22 cellular contexts compared by ENCODE assay signal in the genomic region with DNA sequence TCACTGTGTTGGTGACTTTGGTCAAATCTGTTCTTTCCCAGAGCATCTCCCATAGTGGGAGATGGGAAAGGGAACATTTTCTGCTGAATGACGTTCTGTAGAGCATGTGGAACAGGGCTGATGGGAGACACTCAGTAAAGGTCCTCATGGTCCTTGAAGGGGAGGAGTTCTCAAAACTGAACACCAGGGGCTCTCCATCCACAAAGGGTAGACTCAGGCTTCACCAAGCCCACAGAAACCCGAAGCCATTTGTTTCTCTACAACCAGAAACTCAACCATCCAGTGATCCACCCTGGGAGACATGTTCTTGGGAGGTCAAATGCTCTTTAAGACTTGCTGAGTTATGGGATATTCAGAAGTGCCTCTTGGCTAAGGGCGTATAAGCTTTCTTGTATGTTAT.
A peak's percentile ranks its signal among the peaks of the same experiment; 100 is the strongest.
DNase-seq lines count a peak whose midpoint lies in the region; ATAC-seq and TF ChIP-seq lines count a peak whose summit lies in the region.
"Had no signal": no experiment of that assay in that cellular context is flagged by ENCODE, and none has a peak within 500 bp of the region (broad histone marks: within the 10 kb centered on the region; RNA-seq: fewer than 3 reads in every experiment).

No MANE protein-coding gene starts in this region.

- H3K9ac ChIP-seq in KMS-11 (no peak overlapping the region), OCI-LY3 (ENCODE audit: low read length) (no peak overlapping the region)
- H3K9ac ChIP-seq: GM23248, SK-N-SH had no signal

- no peak for DNase-seq in activated CD8-positive, alpha-beta memory T cell treated with anti-CD3 and anti-CD28 coated beads, Interleukin-2, amount 10 ng/mL, durations not matched to agents 7 days and 5 days
- DNase-seq in activated CD8-positive, alpha-beta memory T cell treated with anti-CD3 and anti-CD28 coated beads, Interleukin-2, amount 50 U/mL, for 48 hours, result no peak
- DNase-seq in osteocyte (ENCODE audit: extremely low spot score, unreplicated experiment), result peak; percentile 10
- no peak for DNase-seq in amygdala (lab: John Stamatoyannopoulos, UW)
- DNase-seq: Calu3, DMS79 treated with DMSO at 0.1 percent for 48 hours, GM23248, IMR-90, MV-4-11, NCI-H1105 treated with DMSO at 0.1 percent for 48 hours, NCI-H1694, NCI-H2029 treated with DMSO at 0.1 percent for 48 hours, NCI-H2227 treated with DMSO at 0.1 percent for 48 hours, NCI-H526 treated with DMSO at 0.1 percent for 48 hours, OCI-M1, SK-N-SH, SW 1271 had no signal

- peak overlapping the region; percentile 66; the same call in 1 of the 2 replicates for H3K27ac ChIP-seq in KMS-11
- H3K27ac ChIP-seq in OCI-LY3 (ENCODE audit: low read length), result no peak overlapping the region
- H3K27ac ChIP-seq: GM23248, Peyer's patch had no signal

- no peaks in the 10 kb centered on the region for H4K20me1 ChIP-seq in KMS-11 (ENCODE audit: insufficient read depth)
- peaks cover 35% of the 10 kb centered on the region for H4K20me1 ChIP-seq in OCI-LY3 (ENCODE audit: insufficient read depth, low read length)

- H3K27me3 Mint-ChIP-seq in activated CD8-positive, alpha-beta memory T cell treated with anti-CD3 and anti-CD28 coated beads, Interleukin-2, amount 10 ng/mL, durations not matched to agents 7 days and 5 days, result peaks cover 32% of the 10 kb centered on the region
- H3K27me3 Mint-ChIP-seq in osteocyte (ENCODE audit: unreplicated experiment), result peaks cover 80% of the 10 kb centered on the region

- no peaks in the 10 kb centered on the region for H3K79me2 ChIP-seq in KMS-11 (ENCODE audit: insufficient read depth, low read depth)
- H3K79me2 ChIP-seq in OCI-LY3 (ENCODE audit: low read length), result no peaks in the 10 kb centered on the region

- CTCF ChIA-PET in activated CD8-positive, alpha-beta memory T cell treated with anti-CD3 and anti-CD28 coated beads, Interleukin-2, amount 10 ng/mL, durations not matched to agents 7 days and 5 days (lab: Charles Lee), result interaction anchor here (1.0 to 3.7 kb wide), 4 partner anchors 11 to 52 kb away, joined by 3 to 18 read pairs (median 5); no protein-coding TSS in a partner anchor

- H3K4me1 ChIP-seq in KMS-11 (ENCODE audit: low read depth, poor library complexity, severe bottlenecking) (peaks cover 84% of the 10 kb centered on the region), OCI-LY3 (ENCODE audit: low read length) (peaks cover 46% of the 10 kb centered on the region)
- H3K4me1 ChIP-seq: Peyer's patch had no signal

- no peak for TF ChIP-seq CTCF in KMS-11 (conservative IDR thresholded peaks at IDR 0.05; ENCODE audit: low read depth, low read length)
- peak; percentile 20; the same call in 1 of the 2 replicates for TF ChIP-seq CTCF in OCI-LY3 (IDR thresholded peaks at IDR 0.05; ENCODE audit: low read depth, low read length)
- no peak for TF ChIP-seq CTCF in osteocyte (IDR thresholded peaks at IDR 0.05)

- no peaks in the 10 kb centered on the region for H3K9me3 Mint-ChIP-seq in activated CD8-positive, alpha-beta memory T cell treated with anti-CD3 and anti-CD28 coated beads, Interleukin-2, amount 10 ng/mL, durations not matched to agents 7 days and 5 days (ENCODE audit: low read depth)
- H3K9me3 Mint-ChIP-seq in osteocyte (ENCODE audit: unreplicated experiment), result no peaks in the 10 kb centered on the region

- no peaks in the 10 kb centered on the region for H3K27me3 ChIP-seq in KMS-11 (ENCODE audit: insufficient read depth, low read depth)
- peaks cover 87% of the 10 kb centered on the region for H3K27me3 ChIP-seq in OCI-LY3 (ENCODE audit: low read depth, low read length)
- H3K27me3 ChIP-seq: Peyer's patch had no signal

- no peak overlapping the region for H3K4me3 Mint-ChIP-seq in activated CD8-positive, alpha-beta memory T cell treated with anti-CD3 and anti-CD28 coated beads, Interleukin-2, amount 10 ng/mL, durations not matched to agents 7 days and 5 days
- no peak overlapping the region for H3K4me3 Mint-ChIP-seq in osteocyte (ENCODE audit: unreplicated experiment)

- no peak overlapping the region for H3K4me3 ChIP-seq in KMS-11 (IDR thresholded peaks at IDR 0.05; ENCODE audit: insufficient read depth, low read depth, low read length)
- peak overlapping the region; percentile 40; the same call in 1 of the 2 replicates for H3K4me3 ChIP-seq in OCI-LY3 (ENCODE audit: low read length)
- H3K4me3 ChIP-seq: GM23248, HAP-1, Peyer's patch had no signal

- no peak overlapping the region for H2AFZ ChIP-seq in KMS-11 (ENCODE audit: low read depth)
- no peak overlapping the region for H2AFZ ChIP-seq in OCI-LY3 (ENCODE audit: low read depth, low read length)
- H2AFZ ChIP-seq: GM23248 had no signal

- H3K4me2 ChIP-seq in KMS-11 (peak overlapping the region; percentile 33; the same call in 1 of the 2 replicates), OCI-LY3 (ENCODE audit: low read length) (peak overlapping the region; percentile 72)
- H3K4me2 ChIP-seq: SK-N-SH had no signal

- peaks cover 73% of the 10 kb centered on the region for H3K4me1 Mint-ChIP-seq in activated CD8-positive, alpha-beta memory T cell treated with anti-CD3 and anti-CD28 coated beads, Interleukin-2, amount 10 ng/mL, durations not matched to agents 7 days and 5 days
- H3K4me1 Mint-ChIP-seq in osteocyte (ENCODE audit: unreplicated experiment), result no peaks in the 10 kb centered on the region

- H3K36me3 Mint-ChIP-seq in activated CD8-positive, alpha-beta memory T cell treated with anti-CD3 and anti-CD28 coated beads, Interleukin-2, amount 10 ng/mL, durations not matched to agents 7 days and 5 days, result peaks cover 5% of the 10 kb centered on the region
- no peaks in the 10 kb centered on the region for H3K36me3 Mint-ChIP-seq in osteocyte (ENCODE audit: unreplicated experiment)

- H3K36me3 ChIP-seq in KMS-11 (ENCODE audit: insufficient read depth), result no peaks in the 10 kb centered on the region
- no peaks in the 10 kb centered on the region for H3K36me3 ChIP-seq in OCI-LY3 (replicated peaks; ENCODE audit: low read depth, low read length)
- H3K36me3 ChIP-seq: HAP-1, Peyer's patch had no signal

- H3K9me3 ChIP-seq in OCI-LY3 (ENCODE audit: insufficient read depth, low read length), result no peaks in the 10 kb centered on the region
- H3K9me3 ChIP-seq: HAP-1, Peyer's patch, SK-N-SH had no signal

- no peak for ATAC-seq in activated CD8-positive, alpha-beta memory T cell treated with anti-CD3 and anti-CD28 coated beads, Interleukin-2, amount 10 ng/mL, durations not matched to agents 7 days and 5 days
- ATAC-seq in GM19035 (IDR thresholded peaks at IDR 0.05; ENCODE audit: unreplicated experiment), result no peak

- H3K27ac Mint-ChIP-seq in activated CD8-positive, alpha-beta memory T cell treated with anti-CD3 and anti-CD28 coated beads, Interleukin-2, amount 10 ng/mL, durations not matched to agents 7 days and 5 days, result peak overlapping the region; percentile 83
- H3K27ac Mint-ChIP-seq in osteocyte (ENCODE audit: unreplicated experiment), result no peak overlapping the region
